Comparison of ENCODE assay signal across 10 cellular contexts in the genomic region with DNA sequence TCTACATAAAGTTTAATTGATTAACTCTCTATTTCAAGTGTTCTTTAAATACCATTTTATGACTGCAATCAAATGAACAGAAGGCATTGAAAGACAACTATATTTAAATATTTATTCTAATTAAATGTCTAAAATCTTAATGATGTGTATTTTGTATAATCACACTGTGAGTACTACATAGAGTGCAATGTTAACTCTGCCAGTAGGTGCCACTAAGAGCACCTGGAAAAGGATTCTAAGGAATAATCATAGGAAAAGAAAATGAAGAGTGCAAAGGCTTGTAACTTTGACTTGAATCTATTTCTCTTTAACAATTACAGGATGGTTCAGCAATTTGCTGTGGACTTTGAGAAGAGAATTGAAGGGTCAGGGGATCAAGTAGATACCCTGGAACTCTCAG.
DNase-seq lines count a peak whose midpoint lies in the region; ATAC-seq, FAIRE-seq and TF ChIP-seq lines count a peak whose summit lies in the region.
"Had no signal": no experiment of that assay in that cellular context is flagged by ENCODE, and none has a peak within 500 bp of the region (broad histone marks: within the 10 kb centered on the region; RNA-seq: fewer than 3 reads in every experiment).

No MANE protein-coding gene starts in this region.

- no peaks in the 10 kb centered on the region for H3K4me1 ChIP-seq in endodermal cell (ENCODE audit: control insufficient read depth, insufficient read depth, low read length)
- H3K4me1 ChIP-seq in prostate gland (replicated peaks) = no peaks in the 10 kb centered on the region

- no peak for TF ChIP-seq POLR2A in prostate gland (IDR thresholded peaks at IDR 0.05)

- no peaks in the 10 kb centered on the region for H3K4me1 Mint-ChIP-seq in endodermal cell
- peaks cover 9% of the 10 kb centered on the region for H3K4me1 Mint-ChIP-seq in stimulated activated naive CD8-positive, alpha-beta T cell treated with anti-CD3 and anti-CD28 coated beads, Interleukin-15, amount 100 ng/mL, for 72 hours

- H3K27ac Mint-ChIP-seq in endodermal cell = no peak overlapping the region
- no peak overlapping the region for H3K27ac Mint-ChIP-seq in stimulated activated naive CD8-positive, alpha-beta T cell treated with anti-CD3 and anti-CD28 coated beads, Interleukin-15, amount 100 ng/mL, for 72 hours
- H3K27ac Mint-ChIP-seq: activated CD8-positive, alpha-beta memory T cell treated with anti-CD3 and anti-CD28 coated beads, Interleukin-2, amount 10 ng/mL, durations not matched to agents 7 days and 5 days had no signal

- no peak for DNase-seq in D721Med (ENCODE audit: insufficient read length, low spot score)
- DNase-seq in NCI-H774 (lab: John Stamatoyannopoulos, UW) = peak; percentile 2
- DNase-seq in endodermal cell = no peak
- DNase-seq in prostate gland (ENCODE audit: low spot score) = no peak
- no peak for DNase-seq in NCI-H1436 (lab: John Stamatoyannopoulos, UW)
- DNase-seq in NOMO-1 treated with DMSO at 0.1 percent for 48 hours (lab: John Stamatoyannopoulos, UW; ENCODE audit: unreplicated experiment) = no peak
- no peak for DNase-seq in stimulated activated naive CD8-positive, alpha-beta T cell treated with anti-CD3 and anti-CD28 coated beads, Interleukin-15, amount 100 ng/mL, for 72 hours
- DNase-seq in posterior vena cava (ENCODE audit: low spot score) = no peak
- DNase-seq: activated CD8-positive, alpha-beta memory T cell treated with anti-CD3 and anti-CD28 coated beads, Interleukin-2, amount 10 ng/mL, durations not matched to agents 7 days and 5 days; NCI-H446 treated with DMSO at 0.1 percent for 48 hours had no signal

- no peak overlapping the region for H3K4me3 ChIP-seq in endodermal cell (ENCODE audit: low read length)
- no peak overlapping the region for H3K4me3 ChIP-seq in prostate gland

- H3K27me3 ChIP-seq in endodermal cell (ENCODE audit: control insufficient read depth, insufficient read depth, low read length, poor library complexity, severe bottlenecking) (no peaks in the 10 kb centered on the region), prostate gland (replicated peaks; ENCODE audit: insufficient read depth) (no peaks in the 10 kb centered on the region)

- no peak overlapping the region for H3K4me3 Mint-ChIP-seq in endodermal cell
- H3K4me3 Mint-ChIP-seq in stimulated activated naive CD8-positive, alpha-beta T cell treated with anti-CD3 and anti-CD28 coated beads, Interleukin-15, amount 100 ng/mL, for 72 hours = no peak overlapping the region
- H3K4me3 Mint-ChIP-seq: activated CD8-positive, alpha-beta memory T cell treated with anti-CD3 and anti-CD28 coated beads, Interleukin-2, amount 10 ng/mL, durations not matched to agents 7 days and 5 days had no signal

- ATAC-seq in stimulated activated naive CD8-positive, alpha-beta T cell treated with anti-CD3 and anti-CD28 coated beads, Interleukin-15, amount 100 ng/mL, for 72 hours = no peak
- ATAC-seq: activated CD8-positive, alpha-beta memory T cell treated with anti-CD3 and anti-CD28 coated beads, Interleukin-2, amount 10 ng/mL, durations not matched to agents 7 days and 5 days had no signal

- TF ChIP-seq CTCF in D721Med (IDR thresholded peaks at IDR 0.05; ENCODE audit: insufficient read depth, missing control alignments) (peak; percentile 38), endodermal cell (conservative IDR thresholded peaks at IDR 0.05) (peak; percentile 69), prostate gland (IDR thresholded peaks at IDR 0.05) (peak; percentile 11 to 65 (median 34))

- intact Hi-C loops in prostate gland (cut with DNase I) (loop anchor here (5.0 kb wide), 1 partner anchor 361 kb away; no protein-coding TSS in a partner anchor), posterior vena cava (cut with DNase I) (loop anchor here in 1 of 2 donors (10.0 kb wide), 1 partner anchor 363 kb away; no protein-coding TSS in a partner anchor)

- H3K36me3 Mint-ChIP-seq in endodermal cell (ENCODE audit: low read depth) = no peaks in the 10 kb centered on the region

- H3K27ac ChIP-seq in endodermal cell (ENCODE audit: low read depth, low read length) = no peak overlapping the region
- no peak overlapping the region for H3K27ac ChIP-seq in prostate gland

- no peaks in the 10 kb centered on the region for H3K9me3 ChIP-seq in endodermal cell (ENCODE audit: control insufficient read depth, low read length)
- no peaks in the 10 kb centered on the region for H3K9me3 ChIP-seq in prostate gland

- no peak overlapping the region for H3K9ac ChIP-seq in endodermal cell (ENCODE audit: extremely low read depth, low read length, poor library complexity, severe bottlenecking)

- H3K36me3 ChIP-seq in endodermal cell (ENCODE audit: control insufficient read depth, insufficient read depth, low read length) (no peaks in the 10 kb centered on the region), prostate gland (no peaks in the 10 kb centered on the region)

- no peaks in the 10 kb centered on the region for H3K9me3 Mint-ChIP-seq in endodermal cell
- peaks cover 5 to 9% of the 10 kb centered on the region in 2 donors for H3K9me3 Mint-ChIP-seq in stimulated activated naive CD8-positive, alpha-beta T cell treated with anti-CD3 and anti-CD28 coated beads, Interleukin-15, amount 100 ng/mL, for 72 hours

- no peaks in the 10 kb centered on the region for H3K27me3 Mint-ChIP-seq in endodermal cell (ENCODE audit: insufficient read depth)
- no peaks in the 10 kb centered on the region for H3K27me3 Mint-ChIP-seq in stimulated activated naive CD8-positive, alpha-beta T cell treated with anti-CD3 and anti-CD28 coated beads, Interleukin-15, amount 100 ng/mL, for 72 hours
- H3K27me3 Mint-ChIP-seq: activated CD8-positive, alpha-beta memory T cell treated with anti-CD3 and anti-CD28 coated beads, Interleukin-2, amount 10 ng/mL, durations not matched to agents 7 days and 5 days had no signal

- FAIRE-seq in D721Med (lab: Jason Lieb, UNC) = no peak
